8 cellular contexts compared by ENCODE assay signal in the genomic region with DNA sequence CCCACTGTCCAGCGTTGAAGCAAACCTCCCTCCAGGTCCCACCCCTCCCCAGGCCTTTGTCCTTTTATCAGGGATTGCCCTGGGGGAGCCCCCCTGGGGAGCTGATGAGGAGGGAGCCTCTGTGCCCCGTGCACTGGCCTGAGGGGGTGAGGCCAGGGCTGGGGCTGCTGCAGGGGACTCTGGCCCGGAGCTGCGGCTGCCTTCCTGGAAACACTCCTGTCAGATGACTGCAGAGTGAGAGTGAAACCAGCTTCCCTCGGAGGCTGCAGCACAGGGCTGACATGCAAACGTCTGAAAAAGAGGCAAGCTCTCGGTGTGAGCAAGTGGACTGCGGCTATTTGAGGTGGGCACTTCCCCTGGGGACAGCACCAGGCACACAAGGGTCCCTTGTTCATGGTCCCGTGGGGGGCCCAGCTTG. TPM values are rescaled to one million over a fixed set of nuclear protein-coding genes. Genes with fewer than 3 reads are reported as not detected.
DNase-seq lines count a peak whose midpoint lies in the region; ATAC-seq and TF ChIP-seq lines count a peak whose summit lies in the region.

No MANE protein-coding gene starts in this region.

- no peak for DNase-seq in AG04450 (ENCODE audit: low read depth, low spot score)
- peak; percentile 80 for DNase-seq in activated CD4-positive, alpha-beta T cell treated with anti-CD3 and anti-CD28 coated beads for 48 hours
- DNase-seq in foreskin keratinocyte: no peak
- peak; percentile 31 for DNase-seq in stimulated activated CD8-positive, alpha-beta memory T cell treated with anti-CD3 and anti-CD28 coated beads, Interleukin-15, amount 100 ng/mL, for 24 hours (ENCODE audit: low read depth)
- DNase-seq in NCI-H446 treated with DMSO at 0.1 percent for 48 hours (lab: John Stamatoyannopoulos, UW): no peak
- DNase-seq in HuH-7 (ENCODE audit: low spot score): no peak

- H3K27me3 ChIP-seq in AG04450 (ENCODE audit: control insufficient read depth, insufficient read depth, low read length) (peaks cover 3% of the 10 kb centered on the region), foreskin keratinocyte (no peaks in the 10 kb centered on the region)

- H3K9me3 ChIP-seq in AG04450 (ENCODE audit: control insufficient read depth, insufficient read depth, low read length): no peaks in the 10 kb centered on the region; the same call in 1 of the 2 replicates

- ATAC-seq in GM21786 (IDR thresholded peaks at IDR 0.05; ENCODE audit: unreplicated experiment) (peak; percentile 28), foreskin keratinocyte (no peak), HG03045 (IDR thresholded peaks at IDR 0.05; ENCODE audit: unreplicated experiment) (no peak)

- no peak overlapping the region for H3K4me3 ChIP-seq in AG04450 (ENCODE audit: low read depth, low read length)

- TF ChIP-seq CTCF in AG04450 (IDR thresholded peaks at IDR 0.05; ENCODE audit: low read depth, low read length) (no peak), foreskin keratinocyte (conservative IDR thresholded peaks at IDR 0.05) (no peak)

- peaks cover 5% of the 10 kb centered on the region for H3K4me1 ChIP-seq in foreskin keratinocyte

- CTCF ChIA-PET in AG04450 (lab: Charles Lee): interaction anchor here (0.5 to 0.9 kb wide), 2 partner anchors 9 to 66 kb away, joined by 3 to 4 read pairs; no protein-coding TSS in a partner anchor

- H3K27ac ChIP-seq in AG04450 (ENCODE audit: low read depth, low read length) (peak overlapping the region; percentile 31), foreskin keratinocyte (peak overlapping the region; percentile 18)

- POLR2A ChIA-PET in AG04450 (lab: Yijun Ruan, JAX): interaction anchor here (0.8 to 0.9 kb wide), 3 partner anchors 16 to 205 kb away, joined by 3 to 4 read pairs (median 3); a partner anchor contains a TSS

RNA-seq across cellular contexts. Expression of a gene that starts 4.6 kb away (rescaled TPM):
- polyA plus RNA-seq in AG04450 (2011; rRNA removed) (6.1 and 6.9 TPM in 2 replicates), foreskin keratinocyte (22.3 and 26.7 TPM in 2 replicates)
- polyA minus RNA-seq in AG04450 (2011; rRNA and poly(A)+ RNA removed): 8.3 and 10.5 TPM in 2 replicates
- total RNA-seq in foreskin keratinocyte: 22.4 and 27.0 TPM in 2 replicates

RNA-seq across cellular contexts. Expression of a gene that starts 15.6 kb away (rescaled TPM):
- 445 and 453 TPM in 2 replicates for polyA plus RNA-seq in AG04450 (2011; rRNA removed)
- 160 and 189 TPM in 2 replicates for polyA minus RNA-seq in AG04450 (2011; rRNA and poly(A)+ RNA removed)
- 382 TPM in 2 replicates for total RNA-seq in foreskin keratinocyte
- 506 and 584 TPM in 2 replicates for polyA plus RNA-seq in foreskin keratinocyte

RNA-seq across cellular contexts. Expression of a gene that starts 29.6 kb away (rescaled TPM):
- polyA plus RNA-seq in AG04450 (2011; rRNA removed) (0.63 and 0.86 TPM in 2 replicates), foreskin keratinocyte (2.1 and 3.0 TPM in 2 replicates)
- 0.23 and 0.30 TPM in 2 replicates for polyA minus RNA-seq in AG04450 (2011; rRNA and poly(A)+ RNA removed)
- total RNA-seq in foreskin keratinocyte: 3.5 and 3.7 TPM in 2 replicates

RNA-seq across cellular contexts. Expression of a gene that starts 32.5 kb away (rescaled TPM):
- polyA plus RNA-seq in AG04450 (2011; rRNA removed): 91.6 and 116 TPM in 2 replicates
- polyA minus RNA-seq in AG04450 (2011; rRNA and poly(A)+ RNA removed): 22.2 and 26.3 TPM in 2 replicates
- total RNA-seq in foreskin keratinocyte: 109 and 158 TPM in 2 replicates
- 156 and 253 TPM in 2 replicates for polyA plus RNA-seq in foreskin keratinocyte

RNA-seq across cellular contexts. Expression of a gene that starts 39.4 kb away (rescaled TPM):
- 0.26 and 0.42 TPM in 2 replicates for polyA plus RNA-seq in AG04450 (2011; rRNA removed)
- 0.22 and 0.23 TPM in 2 replicates for polyA minus RNA-seq in AG04450 (2011; rRNA and poly(A)+ RNA removed)
- 0.42 and 0.71 TPM in 2 replicates for total RNA-seq in foreskin keratinocyte
- 0.33 and 0.54 TPM in 2 replicates for polyA plus RNA-seq in foreskin keratinocyte

Comparison
In these comparisons a context has a peak if more than half of its experiments do, and no peak if none do; other contexts are left out.
1. DNase-seq: peak in activated CD4-positive, alpha-beta T cell treated with anti-CD3 and anti-CD28 coated beads for 48 hours (single experiment) and stimulated activated CD8-positive, alpha-beta memory T cell treated with anti-CD3 and anti-CD28 coated beads, Interleukin-15, amount 100 ng/mL, for 24 hours (single experiment); none in AG04450 (single experiment), foreskin keratinocyte (0 of 2), NCI-H446 treated with DMSO at 0.1 percent for 48 hours (single experiment) and HuH-7 (single experiment).